In the genomic region with DNA sequence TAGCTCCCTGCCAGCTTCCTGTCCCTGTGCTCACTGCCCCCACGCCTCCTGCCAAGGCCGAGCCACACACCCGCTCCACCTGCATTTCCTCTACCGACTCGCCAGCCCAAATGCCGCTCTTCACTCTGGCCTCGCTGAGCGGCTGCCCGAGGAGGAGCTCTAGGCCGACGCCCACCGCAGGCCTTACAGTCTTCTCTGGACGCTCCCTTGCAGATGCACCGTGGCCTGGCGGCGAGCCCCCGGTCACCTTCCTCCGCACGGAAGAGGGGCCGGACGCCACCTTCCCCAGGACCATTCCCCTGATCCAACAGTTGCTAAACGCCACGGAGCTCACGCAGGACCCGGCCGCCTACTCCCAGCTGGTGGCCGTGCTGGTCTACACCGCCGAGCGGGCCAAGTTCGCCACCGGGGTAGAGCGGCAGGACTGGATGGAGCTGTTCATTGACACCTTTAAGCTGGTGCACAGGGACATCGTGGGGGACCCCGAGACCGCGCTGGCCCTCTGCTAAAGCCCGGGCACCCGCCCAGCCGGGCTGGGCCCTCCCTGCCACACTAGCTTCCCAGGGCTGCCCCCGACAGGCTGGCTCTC, we compare ENCODE assay signal across 1 cellular context.
TF ChIP-seq lines count a peak whose summit lies in the region.

No MANE protein-coding gene starts in this region.

TF ChIP-seq in IMR-90, 13 proteins besides CTCF, POLR2A, EP300 and RAD21 (continued from another document):
- no peak for TF ChIP-seq MAFK (IDR thresholded peaks at IDR 0.05; ENCODE audit: low read depth, low read length)
- TF ChIP-seq, protein P1, sequence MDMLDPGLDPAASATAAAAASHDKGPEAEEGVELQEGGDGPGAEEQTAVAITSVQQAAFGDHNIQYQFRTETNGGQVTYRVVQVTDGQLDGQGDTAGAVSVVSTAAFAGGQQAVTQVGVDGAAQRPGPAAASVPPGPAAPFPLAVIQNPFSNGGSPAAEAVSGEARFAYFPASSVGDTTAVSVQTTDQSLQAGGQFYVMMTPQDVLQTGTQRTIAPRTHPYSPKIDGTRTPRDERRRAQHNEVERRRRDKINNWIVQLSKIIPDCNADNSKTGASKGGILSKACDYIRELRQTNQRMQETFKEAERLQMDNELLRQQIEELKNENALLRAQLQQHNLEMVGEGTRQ (IDR thresholded peaks at IDR 0.05; ENCODE audit: low read depth, low read length): no peak
- TF ChIP-seq MAZ (IDR thresholded peaks at IDR 0.05; ENCODE audit: borderline replicate concordance, low read depth, low read length): no peak
- TF ChIP-seq NFE2L2 (IDR thresholded peaks at IDR 0.05; ENCODE audit: low read depth, low read length): no peak
- TF ChIP-seq CHD1 (IDR thresholded peaks at IDR 0.05; ENCODE audit: low read depth, low read length): no peak
- no peak for TF ChIP-seq RFX5 (IDR thresholded peaks at IDR 0.05; ENCODE audit: low read depth, low read length)
- no peak for TF ChIP-seq CEBPB (IDR thresholded peaks at IDR 0.05; ENCODE audit: low read depth, low read length)
- TF ChIP-seq BHLHE40 (IDR thresholded peaks at IDR 0.05; ENCODE audit: low read depth, low read length): no peak
- TF ChIP-seq, protein P2, sequence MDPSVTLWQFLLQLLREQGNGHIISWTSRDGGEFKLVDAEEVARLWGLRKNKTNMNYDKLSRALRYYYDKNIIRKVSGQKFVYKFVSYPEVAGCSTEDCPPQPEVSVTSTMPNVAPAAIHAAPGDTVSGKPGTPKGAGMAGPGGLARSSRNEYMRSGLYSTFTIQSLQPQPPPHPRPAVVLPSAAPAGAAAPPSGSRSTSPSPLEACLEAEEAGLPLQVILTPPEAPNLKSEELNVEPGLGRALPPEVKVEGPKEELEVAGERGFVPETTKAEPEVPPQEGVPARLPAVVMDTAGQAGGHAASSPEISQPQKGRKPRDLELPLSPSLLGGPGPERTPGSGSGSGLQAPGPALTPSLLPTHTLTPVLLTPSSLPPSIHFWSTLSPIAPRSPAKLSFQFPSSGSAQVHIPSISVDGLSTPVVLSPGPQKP (IDR thresholded peaks at IDR 0.05; ENCODE audit: borderline replicate concordance, low read depth, low read length): no peak
